ENCODE assay signal across 36 cellular contexts in the genomic region with DNA sequence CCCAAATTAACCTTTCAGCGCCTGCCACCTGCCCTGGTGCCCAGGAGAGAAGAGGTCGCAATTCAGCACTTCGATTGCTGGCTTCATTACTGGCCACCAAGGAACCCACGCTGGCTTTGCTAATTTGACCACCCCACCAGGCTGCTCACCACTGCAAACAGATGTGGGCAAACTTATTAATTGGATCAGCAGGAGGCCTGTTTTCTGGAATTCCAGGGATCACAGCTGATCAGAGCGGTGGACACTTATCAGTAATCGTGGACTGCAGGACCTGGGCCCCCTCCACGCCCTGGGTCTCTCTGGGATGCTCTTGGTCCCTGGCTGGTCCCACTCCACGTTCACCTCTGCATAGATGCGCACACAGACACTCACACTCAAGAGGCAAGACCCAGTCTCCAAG. TPM values are rescaled to one million over a fixed set of nuclear protein-coding genes. Genes with fewer than 3 reads are reported as not detected.
"Had no signal": no experiment of that assay in that cellular context is flagged by ENCODE, and none has a peak within 500 bp of the region (broad histone marks: within the 10 kb centered on the region; RNA-seq: fewer than 3 reads in every experiment).

No MANE protein-coding gene starts in this region.

- H3K36me3 ChIP-seq: adrenal gland, brain microvascular endothelial cell, breast epithelium had no signal

- H3K9me3 Mint-ChIP-seq: activated B cell treated with CpG ODN at 0.5 μM for 24 hours; activated CD4-positive, alpha-beta memory T cell treated with anti-CD3 and anti-CD28 coated beads, Interleukin-2, amount 10 ng/mL, durations not matched to agents 7 days and 5 days; activated CD4-positive, alpha-beta T cell treated with anti-CD3 and anti-CD28 coated beads, Interleukin-2, amount 10 ng/mL, durations not matched to agents 7 days and 5 days; activated naive CD4-positive, alpha-beta T cell treated with anti-CD3 and anti-CD28 coated beads for 36 hours; activated naive CD4-positive, alpha-beta T cell treated with anti-CD3 and anti-CD28 coated beads, Interleukin-2, amount 50 U/mL, for 72 hours; activated naive CD8-positive, alpha-beta T cell treated with anti-CD3 and anti-CD28 coated beads for 36 hours; activated T-cell treated with anti-CD3 and anti-CD28 coated beads, Interleukin-2, amount 50 U/mL, for 4 hours; activated T-cell treated with anti-CD3 and anti-CD28 coated beads, Interleukin-2, amount 50 U/mL, for 72 hours; activated T-helper 1 cell treated with anti-CD3 and anti-CD28 coated beads, Interleukin-12 subunit alpha, Interleukin-12 subunit beta, Interleukin-2, Interleukin-4 antibody, amounts not matched to agents 30 ng/mL and 10 ng/mL and 1 ng/mL, durations not matched to agents 14 hours and 24 hours and 36 hours; activated T-helper 17 cell treated with anti-CD3 and anti-CD28 coated beads, Interleukin-2, amount 50 U/mL, for 72 hours; T-helper 1 cell treated with Interleukin-12 subunit alpha and Interleukin-12 subunit beta and Interleukin-4 antibody, amounts not matched to agents 30 μg/mL and 1 μg/mL, for 36 hours; T-helper 2 cell treated with Interferon-gamma antibody and Interleukin-4, amounts not matched to agents 5 μg/mL and 100 μg/mL, for 36 hours had no signal

- H3K27ac Mint-ChIP-seq: activated B cell treated with CpG ODN at 0.5 μM for 24 hours; activated CD4-positive, alpha-beta memory T cell treated with anti-CD3 and anti-CD28 coated beads, Interleukin-2, amount 10 ng/mL, durations not matched to agents 7 days and 5 days; activated CD4-positive, alpha-beta T cell treated with anti-CD3 and anti-CD28 coated beads for 36 hours; activated CD4-positive, alpha-beta T cell treated with anti-CD3 and anti-CD28 coated beads, Interleukin-2, amount 10 ng/mL, durations not matched to agents 7 days and 5 days; activated CD8-positive, alpha-beta memory T cell treated with anti-CD3 and anti-CD28 coated beads, Interleukin-2, amount 10 ng/mL, durations not matched to agents 7 days and 5 days; activated CD8-positive, alpha-beta T cell treated with anti-CD3 and anti-CD28 coated beads, Interleukin-2, amount 10 ng/mL, durations not matched to agents 7 days and 5 days; activated naive CD4-positive, alpha-beta T cell treated with anti-CD3 and anti-CD28 coated beads for 36 hours; activated naive CD8-positive, alpha-beta T cell treated with anti-CD3 and anti-CD28 coated beads for 36 hours; activated T-cell treated with anti-CD3 and anti-CD28 coated beads, Interleukin-2, amount 50 U/mL, for 72 hours; activated T-helper 1 cell treated with anti-CD3 and anti-CD28 coated beads, Interleukin-12 subunit alpha, Interleukin-12 subunit beta, Interleukin-2, Interleukin-4 antibody, amounts not matched to agents 30 ng/mL and 10 ng/mL and 1 ng/mL, durations not matched to agents 14 hours and 24 hours and 36 hours; activated T-helper 17 cell treated with anti-CD3 and anti-CD28 coated beads, Interleukin-2, amount 50 U/mL, for 72 hours; T-helper 1 cell treated with Interleukin-12 subunit alpha and Interleukin-12 subunit beta and Interleukin-4 antibody, amounts not matched to agents 30 μg/mL and 1 μg/mL, for 36 hours; T-helper 2 cell treated with Interferon-gamma antibody and Interleukin-4, amounts not matched to agents 5 μg/mL and 100 μg/mL, for 36 hours had no signal

- H3K27me3 ChIP-seq: adrenal gland, body of pancreas, breast epithelium had no signal

- H3K4me1 Mint-ChIP-seq: activated T-helper 17 cell treated with anti-CD3 and anti-CD28 coated beads, Interleukin-2, amount 50 U/mL, for 72 hours had no signal

- H3K4me3 Mint-ChIP-seq: activated B cell treated with CpG ODN at 0.5 μM for 24 hours; activated CD4-positive, alpha-beta memory T cell treated with anti-CD3 and anti-CD28 coated beads, Interleukin-2, amount 10 ng/mL, durations not matched to agents 7 days and 5 days; activated CD4-positive, alpha-beta T cell treated with anti-CD3 and anti-CD28 coated beads for 36 hours; activated CD4-positive, alpha-beta T cell treated with anti-CD3 and anti-CD28 coated beads, Interleukin-2, amount 10 ng/mL, durations not matched to agents 7 days and 5 days; activated CD8-positive, alpha-beta memory T cell treated with anti-CD3 and anti-CD28 coated beads, Interleukin-2, amount 10 ng/mL, durations not matched to agents 7 days and 5 days; activated CD8-positive, alpha-beta T cell treated with anti-CD3 and anti-CD28 coated beads, Interleukin-2, amount 10 ng/mL, durations not matched to agents 7 days and 5 days; activated naive CD4-positive, alpha-beta T cell treated with anti-CD3 and anti-CD28 coated beads for 36 hours; activated naive CD8-positive, alpha-beta T cell treated with anti-CD3 and anti-CD28 coated beads for 36 hours; activated T-cell treated with anti-CD3 and anti-CD28 coated beads, Interleukin-2, amount 50 U/mL, for 4 hours; activated T-cell treated with anti-CD3 and anti-CD28 coated beads, Interleukin-2, amount 50 U/mL, for 72 hours; activated T-helper 1 cell treated with anti-CD3 and anti-CD28 coated beads, Interleukin-12 subunit alpha, Interleukin-12 subunit beta, Interleukin-2, Interleukin-4 antibody, amounts not matched to agents 30 ng/mL and 10 ng/mL and 1 ng/mL, durations not matched to agents 14 hours and 24 hours and 36 hours; activated T-helper 17 cell treated with anti-CD3 and anti-CD28 coated beads, Interleukin-2, amount 50 U/mL, for 72 hours; T-helper 1 cell treated with Interleukin-12 subunit alpha and Interleukin-12 subunit beta and Interleukin-4 antibody, amounts not matched to agents 30 μg/mL and 1 μg/mL, for 36 hours; T-helper 2 cell treated with Interferon-gamma antibody and Interleukin-4, amounts not matched to agents 5 μg/mL and 100 μg/mL, for 36 hours had no signal

- H3K9me3 ChIP-seq: adrenal gland, body of pancreas, breast epithelium had no signal

- H3K27me3 Mint-ChIP-seq: activated CD4-positive, alpha-beta memory T cell treated with anti-CD3 and anti-CD28 coated beads, Interleukin-2, amount 10 ng/mL, durations not matched to agents 7 days and 5 days; activated CD4-positive, alpha-beta T cell treated with anti-CD3 and anti-CD28 coated beads for 36 hours; activated CD4-positive, alpha-beta T cell treated with anti-CD3 and anti-CD28 coated beads, Interleukin-2, amount 10 ng/mL, durations not matched to agents 7 days and 5 days; activated CD8-positive, alpha-beta memory T cell treated with anti-CD3 and anti-CD28 coated beads, Interleukin-2, amount 10 ng/mL, durations not matched to agents 7 days and 5 days; activated naive CD8-positive, alpha-beta T cell treated with anti-CD3 and anti-CD28 coated beads for 36 hours had no signal

- H3K27ac ChIP-seq: body of pancreas, brain microvascular endothelial cell, breast epithelium, VCaP had no signal

- H3K4me3 ChIP-seq: adrenal gland, body of pancreas, breast epithelium had no signal

- H3K36me3 Mint-ChIP-seq: activated CD8-positive, alpha-beta memory T cell treated with anti-CD3 and anti-CD28 coated beads, Interleukin-2, amount 10 ng/mL, durations not matched to agents 7 days and 5 days; activated naive CD4-positive, alpha-beta T cell treated with anti-CD3 and anti-CD28 coated beads, Interleukin-2, amount 50 U/mL, for 72 hours; activated naive CD8-positive, alpha-beta T cell treated with anti-CD3 and anti-CD28 coated beads for 36 hours had no signal

- DNase-seq: activated B cell treated with CpG ODN at 0.5 μM for 24 hours; activated CD4-positive, alpha-beta memory T cell treated with anti-CD3 and anti-CD28 coated beads, Interleukin-2, amount 10 ng/mL, durations not matched to agents 7 days and 5 days; activated CD4-positive, alpha-beta T cell treated with anti-CD3 and anti-CD28 coated beads for 1 hour; activated CD4-positive, alpha-beta T cell treated with anti-CD3 and anti-CD28 coated beads for 36 hours; activated CD4-positive, alpha-beta T cell treated with anti-CD3 and anti-CD28 coated beads for 48 hours; activated CD4-positive, alpha-beta T cell treated with anti-CD3 and anti-CD28 coated beads, Interleukin-2, amount 10 ng/mL, durations not matched to agents 7 days and 5 days; activated CD4-positive, alpha-beta T cell treated with anti-CD3 and anti-CD28 coated beads, Interleukin-2, amount 50 U/mL, for 48 hours; activated CD8-positive, alpha-beta memory T cell treated with anti-CD3 and anti-CD28 coated beads for 24 hours; activated CD8-positive, alpha-beta memory T cell treated with anti-CD3 and anti-CD28 coated beads, Interleukin-2, amount 10 ng/mL, durations not matched to agents 7 days and 5 days; activated CD8-positive, alpha-beta T cell treated with anti-CD3 and anti-CD28 coated beads, Interleukin-2, amount 10 ng/mL, durations not matched to agents 7 days and 5 days; activated effector memory CD4-positive, alpha-beta T cell treated with anti-CD3 and anti-CD28 coated beads, Interleukin-2, amount 50 U/mL, for 16 hours; activated gamma-delta T cell treated with Interleukin-2 at 50 U/mL for 16 hours; activated naive CD4-positive, alpha-beta T cell; activated naive CD4-positive, alpha-beta T cell treated with anti-CD3 and anti-CD28 coated beads for 36 hours; activated naive CD4-positive, alpha-beta T cell treated with anti-CD3 and anti-CD28 coated beads, Interleukin-2, amount 50 U/mL, for 16 hours; activated naive CD8-positive, alpha-beta T cell treated with anti-CD3 and anti-CD28 coated beads for 36 hours; activated T-cell treated with anti-CD3 and anti-CD28 coated beads for 4 hours; activated T-cell treated with anti-CD3 and anti-CD28 coated beads, Interleukin-2, amount 50 U/mL, for 1 hour; activated T-cell treated with anti-CD3 and anti-CD28 coated beads, Interleukin-2, amount 50 U/mL, for 4 hours; activated T-cell treated with anti-CD3 and anti-CD28 coated beads, Interleukin-2, amount 50 U/mL, for 72 hours; adrenal gland; amniotic stem cell; aorta; body of pancreas; brain microvascular endothelial cell; central memory CD4-positive, alpha-beta T cell; T-helper 1 cell; T-helper 2 cell; T-helper 9 cell had no signal

- H3K4me1 ChIP-seq: adrenal gland, breast epithelium had no signal

RNA-seq across cellular contexts. Expression of a gene that starts 27.8 kb away (rescaled TPM):
- total RNA-seq: activated B cell treated with CpG ODN at 0.5 μM for 24 hours had no signal
